16 cellular contexts compared by ENCODE assay signal in the genomic region with DNA sequence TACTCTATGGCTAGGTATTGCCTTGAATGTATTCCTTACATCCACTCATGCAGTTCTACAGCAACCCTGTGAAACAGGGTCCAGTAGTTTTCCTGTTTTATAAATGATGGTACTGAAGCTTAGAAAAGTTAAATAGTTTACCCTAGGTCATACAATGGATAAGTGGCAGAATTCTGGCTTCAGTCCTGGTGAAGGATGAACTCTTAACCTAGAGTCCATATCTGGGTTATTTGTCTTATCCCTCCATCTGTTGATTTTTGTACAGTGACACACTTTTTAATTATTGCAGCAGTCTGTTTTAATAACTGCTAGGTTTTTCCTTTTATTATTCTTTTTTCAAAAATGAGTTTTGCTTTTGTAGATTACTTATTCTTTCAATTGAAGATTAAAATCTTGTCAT.
"Had no signal": no experiment of that assay in that cellular context is flagged by ENCODE, and none has a peak within 500 bp of the region (broad histone marks: within the 10 kb centered on the region; RNA-seq: fewer than 3 reads in every experiment).

No MANE protein-coding gene starts in this region.

- H3K27ac ChIP-seq: colonic mucosa, esophagus squamous epithelium, gastroesophageal sphincter, left lung, neutrophil, sigmoid colon, skin epidermis had no signal

- H3K27me3 ChIP-seq: colonic mucosa, esophagus squamous epithelium, gastroesophageal sphincter, left lung, neutrophil, sigmoid colon had no signal

- H3K4me3 ChIP-seq: colonic mucosa, esophagus squamous epithelium, gastroesophageal sphincter, left lung, sigmoid colon, skin epidermis had no signal

- DNase-seq: colonic mucosa; dermis blood vessel endothelial cell; esophagus squamous epithelium; foreskin fibroblast; glutamatergic neuron; islet precursor cell; left lung; mesendoderm; naive thymus-derived CD4-positive, alpha-beta T cell; sigmoid colon; stimulated activated CD4-positive, alpha-beta T cell treated with anti-CD3 and anti-CD28 coated beads, Interleukin-2, amount 100 ng/mL, for 48 hours; stimulated activated naive CD4-positive, alpha-beta T cell treated with Interleukin-2 at 50 U/mL for 16 hours; trophoblast cell had no signal

- H3K36me3 ChIP-seq: colonic mucosa, esophagus squamous epithelium, gastroesophageal sphincter, left lung, neutrophil, sigmoid colon had no signal

- H3K9me3 ChIP-seq: colonic mucosa, esophagus squamous epithelium, gastroesophageal sphincter, left lung, neutrophil, sigmoid colon had no signal

- H3K4me1 ChIP-seq: colonic mucosa, left lung had no signal

- ATAC-seq: gastroesophageal sphincter; left lung; naive thymus-derived CD4-positive, alpha-beta T cell had no signal
